In the genomic region with DNA sequence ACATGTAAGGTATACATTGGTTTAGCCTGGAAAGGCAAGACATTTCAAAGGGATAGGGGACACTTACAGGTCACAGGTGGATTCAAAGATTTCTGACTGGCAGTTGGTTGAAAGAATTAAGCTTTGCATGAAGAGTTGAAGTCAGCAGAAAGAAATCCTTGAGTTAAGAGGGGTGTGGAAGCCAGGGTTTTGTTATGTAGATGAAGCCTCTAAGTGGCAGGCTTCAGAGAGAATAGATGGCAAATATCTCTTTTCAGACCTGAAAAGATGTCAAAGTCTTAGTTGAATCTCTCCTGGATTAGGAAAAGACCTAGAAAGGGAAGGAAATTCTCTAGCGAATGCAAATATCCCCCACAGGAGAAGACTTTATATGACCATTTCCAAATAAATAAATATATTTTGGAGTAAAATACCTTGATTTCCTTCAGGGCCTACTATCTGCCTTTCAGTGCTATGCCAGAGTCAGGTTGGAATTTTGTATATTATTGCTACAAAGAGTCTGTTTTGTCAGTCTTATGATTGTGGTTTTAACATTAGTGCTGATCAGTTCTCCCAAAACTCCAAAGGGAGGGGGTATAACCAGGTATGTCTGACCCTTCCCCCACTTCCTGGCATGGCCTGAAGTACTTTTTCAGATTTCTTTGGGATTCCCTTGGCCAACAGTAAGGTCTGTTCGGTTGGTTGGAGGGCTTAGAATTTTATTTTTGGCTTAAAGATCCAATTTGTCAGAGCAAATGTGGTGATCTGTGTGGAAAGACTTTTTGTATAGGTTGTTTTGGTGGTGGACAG, we compare ENCODE assay signal across 22 cellular contexts.
A peak's percentile ranks its signal among the peaks of the same experiment; 100 is the strongest.
DNase-seq lines count a peak whose midpoint lies in the region; ATAC-seq and TF ChIP-seq lines count a peak whose summit lies in the region.
"Had no signal": no experiment of that assay in that cellular context is flagged by ENCODE, and none has a peak within 500 bp of the region (broad histone marks: within the 10 kb centered on the region; RNA-seq: fewer than 3 reads in every experiment).

No MANE protein-coding gene starts in this region.

- H3K36me3 ChIP-seq in ES-I3 (ENCODE audit: insufficient read depth, low read length), result peaks cover 30% of the 10 kb centered on the region
- peaks cover 11% of the 10 kb centered on the region for H3K36me3 ChIP-seq in HUES64 (ENCODE audit: insufficient read depth, low read length)
- no peaks in the 10 kb centered on the region for H3K36me3 ChIP-seq in endodermal cell (ENCODE audit: control insufficient read depth, insufficient read depth, low read length)
- peaks cover 11% of the 10 kb centered on the region for H3K36me3 ChIP-seq in iPS-15b (ENCODE audit: control insufficient read depth, insufficient read depth, low read length)
- H3K36me3 ChIP-seq: BLaER1 had no signal

- H3K4me1 ChIP-seq in ES-I3 (ENCODE audit: insufficient read depth, low read length) (peaks cover 32% of the 10 kb centered on the region), HUES64 (ENCODE audit: insufficient read depth, low read length) (peaks cover 41% of the 10 kb centered on the region), endodermal cell (ENCODE audit: control insufficient read depth, insufficient read depth, low read length) (no peaks in the 10 kb centered on the region), iPS-15b (ENCODE audit: control insufficient read depth, insufficient read depth, low read length) (peaks cover 23% of the 10 kb centered on the region)
- H3K4me1 ChIP-seq: BLaER1 had no signal

- WGBS in HUES64, result 16% methylated on average over 1 of the region's 2 CpGs
- 41% methylated on average over 1 of the region's 2 CpGs; no CpG with 5 or more reads in 1 of the 2 experiments for WGBS in endodermal cell (ENCODE audit: insufficient coverage in 1 of 2, insufficient read length in 1 of 2), 2 experiments

- peaks cover 34% of the 10 kb centered on the region for H3K4me1 Mint-ChIP-seq in endodermal cell
- H3K4me1 Mint-ChIP-seq: CD8-positive, alpha-beta memory T cell had no signal

- DNase-seq in endodermal cell, result peak; percentile 64
- no peak for DNase-seq in ACHN
- DNase-seq in sciatic nerve (ENCODE audit: low spot score), result no peak
- DNase-seq in activated CD4-positive, CD25-positive, alpha-beta regulatory T cell treated with anti-CD3 and anti-CD28 coated beads, Interleukin-2, amount 50 U/mL, for 72 hours, result no peak
- DNase-seq: CD8-positive, alpha-beta memory T cell; DMS79; KG1; NCI-H1105 treated with DMSO at 0.1 percent for 48 hours; NCI-H1694; NCI-H2081 treated with DMSO at 0.1 percent for 48 hours; NCI-H2227 treated with DMSO at 0.1 percent for 48 hours; NCI-H510A treated with DMSO at 0.1 percent for 48 hours; NCI-H774; PC-3; RPMI8226; SHP77 treated with DMSO at 0.1 percent for 48 hours had no signal

- ATAC-seq in sciatic nerve (no peak), HG03175 (IDR thresholded peaks at IDR 0.05; ENCODE audit: unreplicated experiment) (no peak)
- ATAC-seq: PC-3, SK-N-SH treated with all-trans-retinoic acid at 6 μM for 48 hours had no signal

- peak overlapping the region; percentile 46 for H3K27ac Mint-ChIP-seq in endodermal cell
- H3K27ac Mint-ChIP-seq: CD8-positive, alpha-beta memory T cell had no signal

- H3K27ac ChIP-seq in HUES64 (ENCODE audit: low read depth, low read length) (peak overlapping the region; percentile 92), endodermal cell (ENCODE audit: low read depth, low read length) (no peak overlapping the region)
- H3K27ac ChIP-seq: BLaER1 had no signal

- in situ Hi-C loops in ACHN (cut with HindIII; ENCODE audit: low pct_ligation_motif_present, low pct_unique_long_range_greater_than_20kb, low sequenced_read_pairs), result no loop called here

- peak overlapping the region; percentile 45 for H3K4me3 ChIP-seq in HUES64 (ENCODE audit: low read length)
- no peak overlapping the region for H3K4me3 ChIP-seq in endodermal cell (ENCODE audit: low read length)
- H3K4me3 ChIP-seq in iPS-15b (ENCODE audit: low read depth, low read length), result peak overlapping the region; percentile 19
- H3K4me3 ChIP-seq: BLaER1 had no signal

- peaks cover 14% of the 10 kb centered on the region for H3K9me3 Mint-ChIP-seq in endodermal cell

- H3K9me3 ChIP-seq in ES-I3 (ENCODE audit: control insufficient read depth, insufficient read depth, low read length), result peaks cover 13% of the 10 kb centered on the region
- no peaks in the 10 kb centered on the region for H3K9me3 ChIP-seq in HUES64 (ENCODE audit: insufficient read depth, low read depth, low read length)
- no peaks in the 10 kb centered on the region for H3K9me3 ChIP-seq in endodermal cell (ENCODE audit: control insufficient read depth, low read length)
- H3K9me3 ChIP-seq in iPS-15b (ENCODE audit: control insufficient read depth, insufficient read depth, low read length), result no peaks in the 10 kb centered on the region
- H3K9me3 ChIP-seq: BLaER1 had no signal

- no peak overlapping the region for H3K4me3 Mint-ChIP-seq in endodermal cell
- H3K4me3 Mint-ChIP-seq: CD8-positive, alpha-beta memory T cell had no signal

- intact Hi-C loops in sciatic nerve (cut with DNase I), result no loop called here

- no peak for TF ChIP-seq CTCF in endodermal cell (conservative IDR thresholded peaks at IDR 0.05)

- H3K27me3 ChIP-seq in HUES64 (ENCODE audit: insufficient read depth, low read length), result no peaks in the 10 kb centered on the region
- no peaks in the 10 kb centered on the region for H3K27me3 ChIP-seq in endodermal cell (ENCODE audit: control insufficient read depth, insufficient read depth, low read length, poor library complexity, severe bottlenecking)
- no peaks in the 10 kb centered on the region for H3K27me3 ChIP-seq in iPS-15b (ENCODE audit: control insufficient read depth, insufficient read depth, low read length)
- H3K27me3 ChIP-seq: BLaER1 had no signal

- H3K9ac ChIP-seq in ES-I3 (ENCODE audit: low read depth, low read length) (peak overlapping the region; percentile 36), HUES64 (ENCODE audit: low read depth, low read length) (peak overlapping the region; percentile 65), endodermal cell (ENCODE audit: extremely low read depth, low read length, poor library complexity, severe bottlenecking) (no peak overlapping the region), iPS-15b (ENCODE audit: low read depth, low read length) (peak overlapping the region; percentile 51)
- H3K9ac ChIP-seq: BLaER1 had no signal

- H3K27me3 Mint-ChIP-seq in endodermal cell (ENCODE audit: insufficient read depth), result no peaks in the 10 kb centered on the region

- peaks cover 20% of the 10 kb centered on the region for H3K36me3 Mint-ChIP-seq in endodermal cell (ENCODE audit: low read depth)
- H3K36me3 Mint-ChIP-seq: CD8-positive, alpha-beta memory T cell had no signal
